1 cellular context compared by ENCODE assay signal in the genomic region with DNA sequence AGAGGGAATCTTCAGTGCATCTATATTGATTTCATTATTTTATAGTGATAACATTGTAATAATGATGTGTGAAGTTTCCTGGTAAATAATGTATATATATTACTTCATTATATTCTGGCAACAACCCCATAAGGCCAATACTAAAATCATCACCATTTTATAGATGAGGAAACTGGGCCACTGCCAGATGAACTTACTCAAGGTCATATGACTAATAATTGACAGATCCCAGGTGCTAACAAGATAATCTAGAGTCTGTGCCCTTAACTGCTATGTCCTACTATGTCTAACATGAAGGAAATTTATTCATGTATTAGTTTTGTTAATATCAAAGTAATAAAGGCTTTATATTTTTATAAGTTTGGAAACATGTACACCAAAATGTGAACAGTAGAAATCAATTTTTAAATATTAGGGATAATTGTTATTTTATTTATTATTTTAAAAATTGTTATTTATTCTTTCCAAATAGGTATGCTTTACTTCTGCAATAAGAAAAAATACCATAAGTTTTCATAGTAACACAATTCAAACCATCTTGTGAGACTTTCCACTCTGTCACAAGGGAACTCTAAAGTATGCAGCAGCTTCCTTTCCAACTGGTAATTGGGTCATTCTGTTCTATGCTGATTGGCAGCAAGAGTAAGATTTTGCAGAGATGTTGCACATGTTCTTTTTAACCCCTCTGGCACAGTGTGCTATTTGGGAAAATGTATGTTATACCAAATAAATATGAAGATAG.
TF ChIP-seq lines count a peak whose summit lies in the region.

No MANE protein-coding gene starts in this region.

TF ChIP-seq in GM12878, 131 proteins besides CTCF, POLR2A, EP300 and RAD21 (continued from another document):
- TF ChIP-seq FOXM1 (IDR thresholded peaks at IDR 0.05; ENCODE audit: low read depth, low read length), result no peak
- no peak for TF ChIP-seq CREB1 (IDR thresholded peaks at IDR 0.05; ENCODE audit: low read depth)
- no peak for TF ChIP-seq SREBF1 (IDR thresholded peaks at IDR 0.05; ENCODE audit: low read length)
- no peak for TF ChIP-seq CHD1 (IDR thresholded peaks at IDR 0.05; ENCODE audit: low read depth, low read length)
- TF ChIP-seq NR2F1 (conservative IDR thresholded peaks at IDR 0.05), result no peak
- TF ChIP-seq, protein P1, sequence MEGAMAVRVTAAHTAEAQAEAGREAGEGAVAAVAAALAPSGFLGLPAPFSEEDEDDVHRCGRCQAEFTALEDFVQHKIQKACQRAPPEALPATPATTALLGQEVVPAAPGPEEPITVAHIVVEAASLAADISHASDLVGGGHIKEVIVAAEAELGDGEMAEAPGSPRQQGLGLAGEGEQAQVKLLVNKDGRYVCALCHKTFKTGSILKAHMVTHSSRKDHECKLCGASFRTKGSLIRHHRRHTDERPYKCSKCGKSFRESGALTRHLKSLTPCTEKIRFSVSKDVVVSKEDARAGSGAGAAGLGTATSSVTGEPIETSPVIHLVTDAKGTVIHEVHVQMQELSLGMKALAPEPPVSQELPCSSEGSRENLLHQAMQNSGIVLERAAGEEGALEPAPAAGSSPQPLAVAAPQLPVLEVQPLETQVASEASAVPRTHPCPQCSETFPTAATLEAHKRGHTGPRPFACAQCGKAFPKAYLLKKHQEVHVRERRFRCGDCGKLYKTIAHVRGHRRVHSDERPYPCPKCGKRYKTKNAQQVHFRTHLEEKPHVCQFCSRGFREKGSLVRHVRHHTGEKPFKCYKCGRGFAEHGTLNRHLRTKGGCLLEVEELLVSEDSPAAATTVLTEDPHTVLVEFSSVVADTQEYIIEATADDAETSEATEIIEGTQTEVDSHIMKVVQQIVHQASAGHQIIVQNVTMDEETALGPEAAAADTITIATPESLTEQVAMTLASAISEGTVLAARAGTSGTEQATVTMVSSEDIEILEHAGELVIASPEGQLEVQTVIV (IDR thresholded peaks at IDR 0.05; ENCODE audit: borderline replicate concordance, partially characterized antibody), result no peak
